ENCODE assay signal across 21 cellular contexts in the genomic region with DNA sequence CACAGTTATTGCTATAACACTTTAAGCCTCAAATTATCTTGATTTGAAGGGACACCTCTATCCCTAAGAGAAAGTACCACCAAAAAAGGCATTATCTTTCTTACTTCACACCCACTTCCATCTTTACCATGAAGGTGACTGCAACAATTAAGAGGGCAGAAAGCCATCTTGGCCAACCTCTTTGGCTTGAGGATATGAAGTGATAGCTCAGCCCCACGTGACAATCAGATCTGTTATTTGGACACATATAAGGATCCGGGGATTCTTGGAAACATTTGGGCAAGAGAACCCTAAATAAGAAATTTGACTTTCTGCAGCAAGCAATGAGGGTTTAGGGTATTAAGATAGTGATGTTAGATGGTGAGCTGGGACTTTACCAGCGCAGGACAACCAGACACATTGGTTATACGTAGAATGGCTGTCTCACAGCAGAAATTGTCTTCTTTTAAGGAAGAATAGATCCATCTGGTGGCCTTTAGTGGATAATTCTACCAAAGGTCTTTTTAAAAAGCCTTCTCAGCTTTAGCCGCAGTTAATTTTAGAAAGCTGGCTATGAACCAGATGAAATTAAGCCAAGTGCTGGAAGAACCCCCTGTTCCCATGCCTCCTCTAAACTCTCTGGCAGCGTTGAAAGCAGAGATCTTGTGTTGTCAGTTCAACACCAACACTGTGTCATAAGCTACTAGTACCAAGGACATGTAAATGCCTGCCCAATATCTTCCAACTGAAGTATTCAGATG. TPM values are rescaled to one million over a fixed set of nuclear protein-coding genes. Genes with fewer than 3 reads are reported as not detected.
DNase-seq lines count a peak whose midpoint lies in the region; ATAC-seq and TF ChIP-seq lines count a peak whose summit lies in the region.
"Had no signal": no experiment of that assay in that cellular context is flagged by ENCODE, and none has a peak within 500 bp of the region (broad histone marks: within the 10 kb centered on the region; RNA-seq: fewer than 3 reads in every experiment).

No MANE protein-coding gene starts in this region.

- TF ChIP-seq CTCF in CD4-positive, alpha-beta T cell (IDR thresholded peaks at IDR 0.05), result no peak
- TF ChIP-seq CTCF in psoas muscle (IDR thresholded peaks at IDR 0.05) (peak; percentile 7), type B pancreatic cell (conservative IDR thresholded peaks at IDR 0.05) (no peak)

- H3K4me3 Mint-ChIP-seq in CD4-positive, alpha-beta T cell, result no peak overlapping the region
- H3K4me3 Mint-ChIP-seq in type B pancreatic cell, result no peak overlapping the region
- H3K4me3 Mint-ChIP-seq: naive B cell; stimulated activated effector memory CD8-positive, alpha-beta T cell treated with anti-CD3 and anti-CD28 coated beads, Interleukin-12 subunit alpha, Interleukin-12 subunit beta, amount 100 ng/mL, for 72 hours had no signal

- no peaks in the 10 kb centered on the region for H3K9me3 ChIP-seq in CD4-positive, alpha-beta T cell (ENCODE audit: control insufficient read depth, low read length)
- H3K9me3 ChIP-seq in psoas muscle, result peaks cover 7% of the 10 kb centered on the region

- H3K27ac Mint-ChIP-seq in CD4-positive, alpha-beta T cell, result peak overlapping the region; percentile 47
- H3K27ac Mint-ChIP-seq in type B pancreatic cell, result no peak overlapping the region

- no peaks in the 10 kb centered on the region for H3K27me3 Mint-ChIP-seq in CD4-positive, alpha-beta T cell
- no peaks in the 10 kb centered on the region for H3K27me3 Mint-ChIP-seq in type B pancreatic cell
- H3K27me3 Mint-ChIP-seq: naive B cell had no signal

- H3K4me3 ChIP-seq in psoas muscle, result no peak overlapping the region

- peaks cover 88% of the 10 kb centered on the region for H3K36me3 Mint-ChIP-seq in CD4-positive, alpha-beta T cell (ENCODE audit: low read depth)
- no peaks in the 10 kb centered on the region for H3K36me3 Mint-ChIP-seq in type B pancreatic cell

- intact Hi-C loops in CD4-positive, alpha-beta T cell (cut with DNase I, micrococcal nuclease), result no loop called here
- intact Hi-C loops in Right ventricle myocardium superior (cut with DNase I), result loop anchor here (5.0 kb wide), 1 partner anchor 101 kb away; a partner anchor contains a TSS
- intact Hi-C loops in psoas muscle (cut with DNase I), result loop anchor here (5.0 to 10.0 kb wide), 3 partner anchors 51 to 104 kb away; a partner anchor contains a TSS

- CTCF ChIA-PET in CD4-positive, alpha-beta T cell (lab: Charles Lee), result no interaction called here

- ATAC-seq in CD4-positive, alpha-beta T cell (ENCODE audit: poor library complexity), result no peak
- peak; percentile 97 for ATAC-seq in Right ventricle myocardium superior (ENCODE audit: poor library complexity)
- ATAC-seq in psoas muscle, result peak; percentile 84 to 99 (median 99)
- no peak for ATAC-seq in GM21515 (IDR thresholded peaks at IDR 0.05; ENCODE audit: unreplicated experiment)
- ATAC-seq in GM19023 (IDR thresholded peaks at IDR 0.05; ENCODE audit: unreplicated experiment), result no peak
- ATAC-seq: stimulated activated effector memory CD8-positive, alpha-beta T cell treated with anti-CD3 and anti-CD28 coated beads, Interleukin-12 subunit alpha, Interleukin-12 subunit beta, amount 100 ng/mL, for 72 hours had no signal

- no peak for DNase-seq in CD4-positive, alpha-beta T cell
- DNase-seq in astrocyte of the hippocampus (ENCODE audit: low read depth, low spot score) (peak; percentile 17), Right ventricle myocardium superior (no peak), psoas muscle (no peak), NCI-H748 treated with DMSO at 0.1 percent for 48 hours (lab: John Stamatoyannopoulos, UW) (no peak), type B pancreatic cell (ENCODE audit: extremely low spot score, unreplicated experiment) (no peak)
- DNase-seq: activated CD8-positive, alpha-beta memory T cell treated with anti-CD3 and anti-CD28 coated beads for 24 hours; activated effector memory CD4-positive, alpha-beta T cell treated with anti-CD3 and anti-CD28 coated beads, Interleukin-2, amount 50 U/mL, for 16 hours; DMS153; effector memory CD4-positive, alpha-beta T cell; KG1; naive B cell; NCI-H146; NCI-H524 treated with DMSO at 0.1 percent for 48 hours; retina had no signal

- no peaks in the 10 kb centered on the region for H3K9me3 Mint-ChIP-seq in CD4-positive, alpha-beta T cell
- no peaks in the 10 kb centered on the region for H3K9me3 Mint-ChIP-seq in type B pancreatic cell
- H3K9me3 Mint-ChIP-seq: naive B cell; stimulated activated effector memory CD8-positive, alpha-beta T cell treated with anti-CD3 and anti-CD28 coated beads, Interleukin-12 subunit alpha, Interleukin-12 subunit beta, amount 100 ng/mL, for 72 hours had no signal

- no peaks in the 10 kb centered on the region for H3K27me3 ChIP-seq in CD4-positive, alpha-beta T cell (ENCODE audit: control insufficient read depth, insufficient read depth, low read length)
- no peaks in the 10 kb centered on the region for H3K27me3 ChIP-seq in psoas muscle (ENCODE audit: insufficient read depth in 3 of 3, low read length in 2 of 3)

- H3K4me1 Mint-ChIP-seq in CD4-positive, alpha-beta T cell (ENCODE audit: low read depth), result peaks cover 48% of the 10 kb centered on the region
- no peaks in the 10 kb centered on the region for H3K4me1 Mint-ChIP-seq in type B pancreatic cell (ENCODE audit: unreplicated experiment)

- POLR2A ChIA-PET in CD4-positive, alpha-beta T cell (lab: Charles Lee), result interaction anchor here (0.6 kb wide), 1 partner anchor 102 kb away, joined by 3 read pairs; no protein-coding TSS in a partner anchor

- 16 to 26% (median 18%) methylated on average over 6 of the region's 6 CpGs for WGBS in psoas muscle, 3 donors

- peaks cover 14% of the 10 kb centered on the region for H3K4me1 ChIP-seq in psoas muscle

- H3K27ac ChIP-seq in CD4-positive, alpha-beta T cell (ENCODE audit: low read depth, low read length), result no peak overlapping the region
- H3K27ac ChIP-seq in psoas muscle, result peak overlapping the region; percentile 48
- H3K27ac ChIP-seq: HL-60, VCaP had no signal

- H3K36me3 ChIP-seq in psoas muscle (ENCODE audit: insufficient read depth in 1 of 2, low read depth in 1 of 2), result no peaks in the 10 kb centered on the region

RNA-seq across cellular contexts. Expression of a gene that starts 12.3 kb away (rescaled TPM):
- 100 to 1,000 TPM; 204 to 206 TPM for total RNA-seq in CD4-positive, alpha-beta T cell
- total RNA-seq in Right ventricle myocardium superior (9.6 TPM), psoas muscle (1 to 10 TPM; 6.9 to 9.9 (median 8.3) TPM), type B pancreatic cell (ENCODE audit: low replicate concordance) (5.9 and 6.0 TPM in 2 replicates)
- polyA plus RNA-seq in psoas muscle, result 1 to 10 TPM; 2.8 to 6.9 (median 2.9) TPM

RNA-seq across cellular contexts. Expression of a gene that starts 55.2 kb away (rescaled TPM):
- total RNA-seq in CD4-positive, alpha-beta T cell, result not detected
- total RNA-seq in Right ventricle myocardium superior (207 TPM), psoas muscle (100 to 1,000 TPM in 1 of 4 donors, 10 to 100 TPM in 3; 33.0 to 152 (median 62.6) TPM), type B pancreatic cell (ENCODE audit: low replicate concordance) (not detected in 2 replicates)
- 10 to 100 TPM in 2 of 3 donors, under 1 TPM in 1; 0.95 to 28.1 (median 14.1) TPM for polyA plus RNA-seq in psoas muscle
- total RNA-seq: kidney epithelial cell had no signal

Comparison
In these comparisons a context has a peak if more than half of its experiments do, and no peak if none do; other contexts are left out.
1. ATAC-seq: peak in Right ventricle myocardium superior (single experiment) and psoas muscle (4 of 4); none in CD4-positive, alpha-beta T cell (single experiment), GM21515 (single experiment) and GM19023 (single experiment).
2. RNA of a gene that starts 12.3 kb away (total RNA-seq): 204 to 206 TPM in CD4-positive, alpha-beta T cell; 9.6 TPM in Right ventricle myocardium superior (single experiment), 6.9 to 9.9 TPM in psoas muscle and 5.9 to 6.0 TPM in type B pancreatic cell; every median in the first group is over 10 times any median in the second.
3. RNA of a gene that starts 55.2 kb away (total RNA-seq): 207 TPM in Right ventricle myocardium superior (single experiment) and 33.0 to 152 TPM in psoas muscle; not detected in CD4-positive, alpha-beta T cell and not detected in type B pancreatic cell; every median in the first group is over 10 times any median in the second.
4. intact Hi-C loops: an anchor here in Right ventricle myocardium superior (5.0 kb wide) and psoas muscle (5.0 to 10.0 kb wide); none called in CD4-positive, alpha-beta T cell.